24 cellular contexts compared by ENCODE assay signal in the genomic region with DNA sequence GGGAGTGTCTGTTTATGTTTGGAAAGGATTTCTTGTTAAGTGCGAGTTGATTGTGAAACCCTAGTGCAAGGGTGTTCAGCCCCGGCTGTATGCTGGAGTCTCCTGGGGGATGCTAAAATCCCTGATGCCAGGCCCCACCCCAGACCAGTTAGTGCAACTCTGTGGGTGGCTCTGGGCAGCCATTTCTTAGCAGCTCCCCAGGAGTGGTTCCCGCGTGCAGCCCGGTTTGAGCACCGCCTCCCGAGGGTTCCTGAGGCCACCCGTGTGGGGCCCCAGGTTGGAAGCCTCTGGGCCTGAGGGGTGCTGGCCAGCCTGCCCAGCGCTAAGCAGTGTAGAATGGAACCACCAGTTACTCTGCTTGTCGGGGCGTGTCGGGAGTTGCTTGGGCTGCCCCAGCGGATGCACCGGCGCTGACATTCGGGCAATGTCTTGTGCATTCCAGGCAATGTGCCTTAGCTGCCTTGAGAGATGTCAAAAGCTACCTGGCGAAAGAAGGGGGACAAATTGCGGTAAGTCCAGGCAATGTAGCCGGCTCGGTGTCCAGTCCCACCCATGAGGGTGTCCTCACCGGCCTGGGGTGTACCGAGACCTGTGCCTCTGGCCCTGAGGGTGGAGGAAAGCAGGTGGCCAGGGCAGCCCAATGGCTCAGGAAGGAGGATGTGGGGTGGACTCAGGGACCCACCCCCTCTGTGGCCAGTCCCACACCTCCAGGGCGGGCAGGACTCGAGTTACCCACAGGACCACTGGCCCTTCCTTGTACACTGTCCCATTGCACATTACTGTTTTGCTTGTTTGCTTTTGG.
"Had no signal": no experiment of that assay in that cellular context is flagged by ENCODE, and none has a peak within 500 bp of the region (broad histone marks: within the 10 kb centered on the region; RNA-seq: fewer than 3 reads in every experiment).

No MANE protein-coding gene starts in this region.

- H3K27ac ChIP-seq: body of pancreas, gastroesophageal sphincter, hepatocyte, right atrium auricular region, skin epidermis, upper lobe of right lung had no signal

- H3K9me3 Mint-ChIP-seq: activated B cell treated with CpG ODN at 0.5 μM for 24 hours; central memory CD8-positive, alpha-beta T cell; memory B cell; naive thymus-derived CD8-positive, alpha-beta T cell; stimulated activated naive CD8-positive, alpha-beta T cell treated with anti-CD3 and anti-CD28 coated beads, Interleukin-15, Interleukin-2, amounts not matched to agents 100 ng/mL and 50 ng/mL, for 24 hours; T-helper 2 cell treated with Interferon-gamma antibody and Interleukin-4, amounts not matched to agents 5 μg/mL and 100 μg/mL, for 36 hours had no signal

- H3K4me3 ChIP-seq: body of pancreas, gastroesophageal sphincter, hepatocyte, right atrium auricular region, skin epidermis, upper lobe of right lung had no signal

- ATAC-seq: body of pancreas; gastroesophageal sphincter; left lobe of liver; naive thymus-derived CD8-positive, alpha-beta T cell; upper lobe of right lung had no signal

- H3K27ac Mint-ChIP-seq: activated B cell treated with CpG ODN at 0.5 μM for 24 hours; activated naive CD8-positive, alpha-beta T cell; memory B cell; progenitor cell of endocrine pancreas; stimulated activated naive CD8-positive, alpha-beta T cell treated with anti-CD3 and anti-CD28 coated beads, Interleukin-15, Interleukin-2, amounts not matched to agents 100 ng/mL and 50 ng/mL, for 24 hours had no signal

- H3K4me1 ChIP-seq: body of pancreas had no signal

- H3K4me2 ChIP-seq: hepatocyte had no signal

- H3K27me3 Mint-ChIP-seq: activated B cell treated with CpG ODN at 0.5 μM for 24 hours; activated naive CD8-positive, alpha-beta T cell; central memory CD8-positive, alpha-beta T cell; memory B cell; naive thymus-derived CD8-positive, alpha-beta T cell; progenitor cell of endocrine pancreas; stimulated activated naive CD8-positive, alpha-beta T cell treated with anti-CD3 and anti-CD28 coated beads, Interleukin-15, Interleukin-2, amounts not matched to agents 100 ng/mL and 50 ng/mL, for 24 hours had no signal

- H3K4me3 Mint-ChIP-seq: activated B cell treated with CpG ODN at 0.5 μM for 24 hours; activated naive CD8-positive, alpha-beta T cell; central memory CD8-positive, alpha-beta T cell; memory B cell; naive thymus-derived CD8-positive, alpha-beta T cell; stimulated activated naive CD8-positive, alpha-beta T cell treated with anti-CD3 and anti-CD28 coated beads, Interleukin-15, Interleukin-2, amounts not matched to agents 100 ng/mL and 50 ng/mL, for 24 hours; T-helper 2 cell treated with Interferon-gamma antibody and Interleukin-4, amounts not matched to agents 5 μg/mL and 100 μg/mL, for 36 hours had no signal

- H3K9me3 ChIP-seq: body of pancreas, gastroesophageal sphincter, right atrium auricular region, upper lobe of right lung had no signal

- DNase-seq: activated B cell treated with CpG ODN at 0.5 μM for 24 hours; activated effector memory CD4-positive, alpha-beta T cell treated with anti-CD3 and anti-CD28 coated beads, Interleukin-2, amount 50 U/mL, for 16 hours; amniotic stem cell; body of pancreas; cortex of kidney; effector CD8-positive, alpha-beta T cell; islet precursor cell; naive thymus-derived CD8-positive, alpha-beta T cell; nucleus accumbens; stimulated activated CD4-positive, alpha-beta T cell treated with anti-CD3 and anti-CD28 coated beads, Interleukin-4, amount 100 ng/mL, for 4 hours; stimulated activated CD8-positive, alpha-beta memory T cell treated with anti-CD3 and anti-CD28 coated beads, Interleukin-4, amount 100 ng/mL, for 48 hours; SW 1271; upper lobe of right lung had no signal

- H3K27me3 ChIP-seq: body of pancreas, gastroesophageal sphincter, hepatocyte, right atrium auricular region, upper lobe of right lung had no signal
